Comparison of ENCODE assay signal across 9 cellular contexts in the genomic region with DNA sequence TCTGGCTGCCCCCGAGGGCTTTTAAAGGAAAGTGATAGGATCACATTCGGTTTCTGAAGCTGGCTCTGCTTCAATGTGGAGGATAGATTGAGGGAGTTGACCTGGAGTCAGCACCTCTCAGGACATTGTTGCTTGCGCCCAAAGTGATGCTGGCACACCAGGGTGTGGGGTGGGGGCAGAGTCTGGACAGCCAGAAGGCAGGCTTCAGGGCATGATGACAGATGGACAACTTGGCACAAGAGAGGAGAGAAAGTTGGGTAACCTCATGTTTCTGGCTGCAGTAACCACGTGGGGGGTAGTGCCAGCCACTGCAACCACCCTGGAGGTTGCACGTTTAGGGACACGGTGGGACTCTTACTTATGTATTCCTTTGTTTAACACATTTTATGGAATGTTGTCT. TPM values are rescaled to one million over a fixed set of nuclear protein-coding genes. Genes with fewer than 3 reads are reported as not detected.
"Had no signal": no experiment of that assay in that cellular context is flagged by ENCODE, and none has a peak within 500 bp of the region (broad histone marks: within the 10 kb centered on the region; RNA-seq: fewer than 3 reads in every experiment).

No MANE protein-coding gene starts in this region.

- ATAC-seq: GM23338, HCT116 had no signal

- H2AFZ ChIP-seq: GM23338 had no signal

- H3K9me3 ChIP-seq: HAP-1 had no signal

- H3K9me3 Mint-ChIP-seq: GM23338, HFFc6, IgD-negative memory B cell had no signal

- H3K4me1 ChIP-seq: HAP-1 had no signal

- H3K4me3 ChIP-seq: GM23338, HAP-1 had no signal

- H3K27ac Mint-ChIP-seq: GM23338, HFFc6, IgD-negative memory B cell had no signal

- H3K4me2 ChIP-seq: GM23338, KMS-11 had no signal

- DNase-seq: H7, HFFc6, KBM-7 had no signal

- H3K27ac ChIP-seq: HL-60, KMS-11 had no signal

- H3K4me3 Mint-ChIP-seq: GM23338, HFFc6, IgD-negative memory B cell had no signal

- H3K9ac ChIP-seq: KMS-11 had no signal

RNA-seq across cellular contexts. Expression of a gene that starts 22.3 kb away (rescaled TPM):
- total RNA-seq: HFFc6 had no signal
- polyA plus RNA-seq: IgD-negative memory B cell had no signal
